Comparison of ENCODE assay signal across 10 cellular contexts in the genomic region with DNA sequence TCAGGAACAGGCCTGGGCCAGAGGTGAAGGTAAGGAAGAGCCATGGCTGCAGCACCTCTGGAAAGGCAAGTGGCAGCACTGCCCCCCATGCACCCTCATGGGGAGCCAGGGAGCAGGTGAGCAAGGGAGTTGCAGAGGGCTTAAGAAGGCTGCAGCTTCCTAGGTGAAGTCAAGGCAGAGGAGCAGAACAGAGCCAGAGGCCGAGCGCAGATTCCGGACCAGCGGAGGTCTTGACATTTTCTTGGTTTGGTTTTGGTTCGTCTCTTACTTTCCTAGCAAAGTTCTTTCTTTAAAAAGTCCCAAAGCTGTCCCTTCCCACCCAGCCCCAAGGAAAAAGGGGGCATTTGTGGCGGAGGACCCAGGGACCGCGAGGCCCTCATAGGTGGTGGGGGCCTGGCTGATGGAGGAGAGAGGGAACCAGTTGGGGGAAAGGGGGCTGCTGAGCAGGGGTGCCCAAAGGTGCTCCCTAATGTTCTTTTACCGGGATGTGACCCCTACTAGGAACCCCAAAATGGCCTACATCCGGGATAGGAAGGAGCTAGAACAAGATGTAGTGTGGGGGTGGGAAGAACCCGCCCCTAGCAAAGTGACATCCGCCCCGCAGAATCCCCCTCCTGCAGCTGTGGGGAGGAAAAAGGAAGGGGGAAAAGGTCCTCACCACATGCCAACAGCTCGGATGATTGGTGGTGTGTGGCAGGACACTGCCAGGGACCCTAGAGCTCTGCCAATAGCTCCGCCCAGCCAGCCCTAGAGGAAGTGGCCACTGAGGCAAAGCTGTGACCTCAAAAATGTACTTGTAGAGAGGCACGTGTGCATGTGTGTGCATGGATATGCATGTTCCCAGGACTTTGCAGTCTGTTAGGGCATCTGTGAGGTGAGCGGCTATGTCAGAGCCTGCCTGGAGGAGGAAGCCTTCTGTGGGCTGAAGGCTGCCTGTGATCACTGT. TPM values are rescaled to one million over a fixed set of nuclear protein-coding genes. Genes with fewer than 3 reads are reported as not detected.
DNase-seq lines count a peak whose midpoint lies in the region; ATAC-seq and TF ChIP-seq lines count a peak whose summit lies in the region.
"Had no signal": no experiment of that assay in that cellular context is flagged by ENCODE, and none has a peak within 500 bp of the region (broad histone marks: within the 10 kb centered on the region; RNA-seq: fewer than 3 reads in every experiment).

No MANE protein-coding gene starts in this region.

- H3K9me3 Mint-ChIP-seq in dendritic cell treated with granulocyte-macrophage colony-stimulating factor and Interleukin-4, amounts not matched to agents 40 ng/mL and 50 ng/mL, for 4 days = no peaks in the 10 kb centered on the region
- H3K9me3 Mint-ChIP-seq: brain had no signal

- H4K20me1 ChIP-seq in Loucy (ENCODE audit: insufficient read depth, low read length, poor library complexity, severe bottlenecking) = no peaks in the 10 kb centered on the region

- H3K4me1 Mint-ChIP-seq in dendritic cell treated with granulocyte-macrophage colony-stimulating factor and Interleukin-4, amounts not matched to agents 40 ng/mL and 50 ng/mL, for 4 days (ENCODE audit: low read depth) = peaks cover 54% of the 10 kb centered on the region

- no peaks in the 10 kb centered on the region for H3K9me2 ChIP-seq in Loucy (replicated peaks; ENCODE audit: low read depth, low read length)

- DNase-seq in GM12865 (ENCODE audit: low read depth) = peak; percentile 80
- no peak for DNase-seq in NCI-H2171 treated with DMSO at 0.1 percent for 48 hours (lab: John Stamatoyannopoulos, UW)
- DNase-seq in DMS79 (lab: John Stamatoyannopoulos, UW) = no peak
- DNase-seq in posterior vena cava (ENCODE audit: low spot score) = no peak
- no peak for DNase-seq in HuH-7 (ENCODE audit: low spot score)

- H3K36me3 Mint-ChIP-seq in dendritic cell treated with granulocyte-macrophage colony-stimulating factor and Interleukin-4, amounts not matched to agents 40 ng/mL and 50 ng/mL, for 4 days (ENCODE audit: low read depth) = no peaks in the 10 kb centered on the region
- H3K36me3 Mint-ChIP-seq: brain had no signal

- intact Hi-C loops in dendritic cell treated with granulocyte-macrophage colony-stimulating factor and Interleukin-4, amounts not matched to agents 40 ng/mL and 50 ng/mL, for 4 days (cut with micrococcal nuclease) = no loop called here
- intact Hi-C loops in posterior vena cava (cut with DNase I) = no loop called here

- no peak overlapping the region for H3K4me3 Mint-ChIP-seq in dendritic cell treated with granulocyte-macrophage colony-stimulating factor and Interleukin-4, amounts not matched to agents 40 ng/mL and 50 ng/mL, for 4 days

- no peaks in the 10 kb centered on the region for H3K9me3 ChIP-seq in Loucy (ENCODE audit: insufficient read depth, low read depth, low read length)
- H3K9me3 ChIP-seq: psoas muscle had no signal

- H3K27me3 Mint-ChIP-seq in dendritic cell treated with granulocyte-macrophage colony-stimulating factor and Interleukin-4, amounts not matched to agents 40 ng/mL and 50 ng/mL, for 4 days = peaks cover 36% of the 10 kb centered on the region

- H3K4me2 ChIP-seq in Loucy (ENCODE audit: low read depth, low read length, poor library complexity, severe bottlenecking) = peak overlapping the region; percentile 99

- H3K27me3 ChIP-seq in Loucy (ENCODE audit: insufficient read depth, low read length, poor library complexity, severe bottlenecking) = no peaks in the 10 kb centered on the region

- peak overlapping the region; percentile 76 for H3K27ac Mint-ChIP-seq in dendritic cell treated with granulocyte-macrophage colony-stimulating factor and Interleukin-4, amounts not matched to agents 40 ng/mL and 50 ng/mL, for 4 days

- H3K4me3 ChIP-seq in GM12865 (ENCODE audit: low read depth, low read length) (peak overlapping the region; percentile 65), Loucy (ENCODE audit: low read length, poor library complexity, severe bottlenecking) (peak overlapping the region; percentile 74)
- H3K4me3 ChIP-seq: psoas muscle had no signal

- H3F3A ChIP-seq in Loucy (ENCODE audit: low read depth) = peaks cover 11% of the 10 kb centered on the region

- TF ChIP-seq CTCF in GM12865 (IDR thresholded peaks at IDR 0.05; ENCODE audit: insufficient read depth, low read depth, low read length, missing control alignments) (no peak), Loucy (conservative IDR thresholded peaks at IDR 0.05; ENCODE audit: low read length) (no peak)

- peaks cover 61% of the 10 kb centered on the region for H3K4me1 ChIP-seq in Loucy (ENCODE audit: insufficient read depth, low read length, poor library complexity, severe bottlenecking)

- peak; percentile 46 for ATAC-seq in GM21529 (IDR thresholded peaks at IDR 0.05; ENCODE audit: unreplicated experiment)
- ATAC-seq: psoas muscle had no signal

- peaks cover 31% of the 10 kb centered on the region; the same call in 1 of the 2 replicates for H3K79me2 ChIP-seq in Loucy (ENCODE audit: insufficient read depth, low read length)

- peak overlapping the region; percentile 40 for H2AFZ ChIP-seq in Loucy (ENCODE audit: low read length)

- no peaks in the 10 kb centered on the region for H3K36me3 ChIP-seq in Loucy (ENCODE audit: insufficient read depth, low read length)

- H3K9ac ChIP-seq in Loucy (ENCODE audit: low read depth, low read length, poor library complexity, severe bottlenecking) = peak overlapping the region; percentile 89

RNA-seq across cellular contexts. Expression of a gene that starts 0.9 kb away (rescaled TPM):
- 1 to 10 TPM; 2.8 to 4.2 TPM for total RNA-seq in posterior vena cava

RNA-seq across cellular contexts. Expression of a gene that starts 14.1 kb away (rescaled TPM):
- total RNA-seq in posterior vena cava = 10 to 100 TPM; 50.8 to 61.1 TPM

RNA-seq across cellular contexts. Expression of a gene that starts 31.6 kb away (rescaled TPM):
- under 1 TPM; 0.24 to 0.56 TPM for total RNA-seq in posterior vena cava

RNA-seq across cellular contexts. Expression of a gene that starts 38.7 kb away (rescaled TPM):
- total RNA-seq in posterior vena cava = over 10,000 TPM; 18,238 to 21,166 TPM

RNA-seq across cellular contexts. Expression of a gene that starts 39.0 kb away (rescaled TPM):
- 10 to 100 TPM; 54.6 to 60.3 TPM for total RNA-seq in posterior vena cava
